ENCODE assay signal across 8 cellular contexts in genomic region chr11:2928605-2929510, GRCh38.
A peak's percentile ranks its signal among the peaks of the same experiment; 100 is the strongest.
DNase-seq lines count a peak whose midpoint lies in the region; ATAC-seq and TF ChIP-seq lines count a peak whose summit lies in the region.

PHLDA2 (minus strand) TSS chr11:2929420; CDS start chr11:2929364, 56 bp downstream.

- no peaks in the 10 kb centered on the region for H3K4me1 ChIP-seq in iPS-18a (ENCODE audit: control insufficient read depth, low read depth, low read length)

- H3K27ac ChIP-seq in iPS-18a (ENCODE audit: low read length) (no peak within 1 kb of the TSS), skin epidermis (peak within 1 kb of the TSS; percentile 51 to 87 (median 77))

- no peak for TF ChIP-seq CTCF in astrocyte of the spinal cord (IDR thresholded peaks at IDR 0.05; ENCODE audit: low read depth, low read length)

- H3K9me3 ChIP-seq in iPS-18a (ENCODE audit: control insufficient read depth, low read depth, low read length): no peaks in the 10 kb centered on the region

- H3K9ac ChIP-seq in iPS-18a (ENCODE audit: low read length): no peak within 1 kb of the TSS

- no peaks in the 10 kb centered on the region for H3K36me3 ChIP-seq in iPS-18a (ENCODE audit: control insufficient read depth, low read depth, low read length)

- in situ Hi-C loops in astrocyte of the spinal cord (cut with HindIII; ENCODE audit: low sequenced_read_pairs): no loop called here

- peaks cover 49% of the 10 kb centered on the region for H3K27me3 ChIP-seq in iPS-18a (ENCODE audit: control insufficient read depth, insufficient read depth, low read length)

- peak; percentile 95 for DNase-seq in AG08396 (ENCODE audit: low spot score)
- DNase-seq in HK-2 (ENCODE audit: unreplicated experiment): peak; percentile 68
- peak in 4 of 5 donors; percentile 42 to 71 (median 52) for DNase-seq in T-helper 1 cell
- DNase-seq in astrocyte of the spinal cord (ENCODE audit: low read depth, low spot score): peak; percentile 74

- peak within 1 kb of the TSS; percentile 82 for H3K4me3 ChIP-seq in astrocyte of the spinal cord (ENCODE audit: low read depth, low read length)
- peak within 1 kb of the TSS; percentile 54 for H3K4me3 ChIP-seq in iPS-18a (ENCODE audit: low read length)
- H3K4me3 ChIP-seq in skin epidermis: peak within 1 kb of the TSS; percentile 41 to 63 (median 55)

- ATAC-seq in HG02840 (IDR thresholded peaks at IDR 0.05; ENCODE audit: low FRiP score, unreplicated experiment) (no peak), HG03097 (IDR thresholded peaks at IDR 0.05; ENCODE audit: low FRiP score, unreplicated experiment) (no peak)
